In the genomic region with DNA sequence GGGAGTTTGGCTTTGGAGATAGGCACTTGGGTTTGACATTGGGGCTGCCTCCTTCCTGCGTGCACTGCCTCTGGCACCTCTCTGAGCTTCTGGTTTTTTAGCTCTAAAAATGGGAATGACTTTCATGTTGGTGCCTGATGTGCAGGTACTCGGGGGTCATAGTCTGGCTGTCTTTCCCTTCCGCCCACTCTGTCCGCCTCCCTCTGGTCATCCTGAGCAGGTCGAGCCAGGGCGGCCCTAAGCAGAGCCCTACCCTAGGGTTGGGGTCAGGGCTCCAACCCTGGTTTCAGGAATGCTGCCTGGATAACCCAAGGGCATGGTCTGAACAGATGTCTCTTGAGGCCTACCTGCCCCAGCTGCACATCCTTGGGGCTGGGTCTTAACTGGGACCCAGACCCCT, we compare ENCODE assay signal across 29 cellular contexts.
"Had no signal": no experiment of that assay in that cellular context is flagged by ENCODE, and none has a peak within 500 bp of the region (broad histone marks: within the 10 kb centered on the region; RNA-seq: fewer than 3 reads in every experiment).

No MANE protein-coding gene starts in this region.

- H3K9me3 Mint-ChIP-seq: activated B cell treated with CpG ODN at 0.5 μM for 24 hours; activated CD4-positive, alpha-beta T cell treated with anti-CD3 and anti-CD28 coated beads, Interleukin-2, amount 10 ng/mL, durations not matched to agents 24 days and 14 days; activated naive CD4-positive, alpha-beta T cell treated with anti-CD3 and anti-CD28 coated beads for 36 hours; activated T-cell treated with anti-CD3 and anti-CD28 coated beads, Interleukin-2, amount 50 U/mL, for 4 hours; T-cell had no signal

- H3K4me3 Mint-ChIP-seq: activated B cell treated with CpG ODN at 0.5 μM for 24 hours; activated CD4-positive, alpha-beta T cell treated with anti-CD3 and anti-CD28 coated beads, Interleukin-2, amount 10 ng/mL, durations not matched to agents 24 days and 14 days; activated CD8-positive, alpha-beta memory T cell treated with anti-CD3 and anti-CD28 coated beads, Interleukin-2, amount 10 ng/mL, durations not matched to agents 7 days and 5 days; activated naive CD4-positive, alpha-beta T cell treated with anti-CD3 and anti-CD28 coated beads for 36 hours; activated naive CD8-positive, alpha-beta T cell; activated T-cell treated with anti-CD3 and anti-CD28 coated beads, Interleukin-2, amount 50 U/mL, for 4 hours; T-cell had no signal

- FAIRE-seq: RCC 7860, TTC549 had no signal

- H3K36me3 ChIP-seq: adrenal gland had no signal

- H3K27ac Mint-ChIP-seq: activated B cell treated with CpG ODN at 0.5 μM for 24 hours; activated CD4-positive, alpha-beta T cell treated with anti-CD3 and anti-CD28 coated beads, Interleukin-2, amount 10 ng/mL, durations not matched to agents 24 days and 14 days; activated CD8-positive, alpha-beta memory T cell treated with anti-CD3 and anti-CD28 coated beads, Interleukin-2, amount 10 ng/mL, durations not matched to agents 7 days and 5 days; activated naive CD4-positive, alpha-beta T cell treated with anti-CD3 and anti-CD28 coated beads for 36 hours; T-cell had no signal

- H3K9me3 ChIP-seq: adrenal gland, MG63 had no signal

- H3K27me3 Mint-ChIP-seq: activated B cell treated with CpG ODN at 0.5 μM for 24 hours; activated CD4-positive, alpha-beta T cell treated with anti-CD3 and anti-CD28 coated beads, Interleukin-2, amount 10 ng/mL, durations not matched to agents 24 days and 14 days; activated CD8-positive, alpha-beta memory T cell treated with anti-CD3 and anti-CD28 coated beads, Interleukin-2, amount 10 ng/mL, durations not matched to agents 7 days and 5 days; activated naive CD8-positive, alpha-beta T cell; T-cell had no signal

- H3K36me3 Mint-ChIP-seq: activated naive CD8-positive, alpha-beta T cell; T-cell had no signal

- H3K27ac ChIP-seq: adrenal gland had no signal

- H3K4me3 ChIP-seq: adrenal gland, MG63 had no signal

- DNase-seq: activated B cell treated with CpG ODN at 0.5 μM for 24 hours; activated CD4-positive, alpha-beta T cell treated with anti-CD3 and anti-CD28 coated beads for 1 hour; activated CD4-positive, alpha-beta T cell treated with anti-CD3 and anti-CD28 coated beads, Interleukin-2, amount 10 ng/mL, durations not matched to agents 24 days and 14 days; activated CD4-positive, alpha-beta T cell treated with anti-CD3 and anti-CD28 coated beads, Interleukin-2, amount 50 U/mL, for 48 hours; activated CD8-positive, alpha-beta memory T cell treated with anti-CD3 and anti-CD28 coated beads, Interleukin-2, amount 10 ng/mL, durations not matched to agents 7 days and 5 days; activated gamma-delta T cell; activated naive CD4-positive, alpha-beta T cell treated with anti-CD3 and anti-CD28 coated beads for 36 hours; activated T-cell treated with anti-CD3 and anti-CD28 coated beads, Interleukin-2, amount 50 U/mL, for 4 hours; anterior cingulate cortex; MG63; MV-4-11; NCI-H1092 treated with DMSO at 0.1 percent for 48 hours; NCI-H1417 treated with DMSO at 0.1 percent for 48 hours; NCI-H1694; NCI-H2029; NCI-H2107; NCI-H2171 treated with DMSO at 0.1 percent for 48 hours; NCI-H510A treated with DMSO at 0.1 percent for 48 hours; NCI-H69; NK-92 treated with Interleukin-12 subunit alpha and Interleukin-12 subunit beta, amount 100 ng/mL, for 24 hours; OCI-M1; SIG-M5; T-cell; T-helper 2 cell; T1000 had no signal

- ATAC-seq: activated CD8-positive, alpha-beta memory T cell treated with anti-CD3 and anti-CD28 coated beads, Interleukin-2, amount 10 ng/mL, durations not matched to agents 7 days and 5 days; activated T-cell treated with anti-CD3 and anti-CD28 coated beads, Interleukin-2, amount 50 U/mL, for 4 hours; T-cell had no signal

- H3K27me3 ChIP-seq: adrenal gland, MG63 had no signal
